Comparison of ENCODE assay signal across 8 cellular contexts in genomic region chr3:150603090-150603887, GRCh38. TPM values are rescaled to one million over a fixed set of nuclear protein-coding genes. Genes with fewer than 3 reads are reported as not detected.
DNase-seq lines count a peak whose midpoint lies in the region; TF ChIP-seq lines count a peak whose summit lies in the region.

SELENOT (plus strand) TSS chr3:150603321; CDS start chr3:150603363, 42 bp downstream.

- peak; percentile 15 for TF ChIP-seq CTCF in GM06990 (IDR thresholded peaks at IDR 0.05; ENCODE audit: insufficient read depth, low read length, poor library complexity, severe bottlenecking)
- TF ChIP-seq CTCF in HFFc6 (IDR thresholded peaks at IDR 0.05) = peak; percentile 67
- TF ChIP-seq CTCF in SK-N-SH (IDR thresholded peaks at IDR 0.05) = peak; percentile 46

- WGBS in SK-N-SH (ENCODE audit: low lambda C conversion rate) = 2% methylated on average over 29 of the region's 64 CpGs

- CTCF ChIA-PET in SK-N-SH (lab: Yijun Ruan, JAX) = interaction anchor here (0.6 to 1.1 kb wide), 2 partner anchors 10 to 181 kb away, joined by 3 to 4 read pairs; no protein-coding TSS in a partner anchor

- H3K79me2 ChIP-seq in SK-N-SH (ENCODE audit: insufficient read depth) = peaks cover 83% of the 10 kb centered on the region

- peaks cover 34% of the 10 kb centered on the region for H3F3A ChIP-seq in SK-N-SH (replicated peaks; ENCODE audit: insufficient read depth)

- no peaks in the 10 kb centered on the region for H3K27me3 ChIP-seq in GM06990 (replicated peaks; ENCODE audit: control insufficient read depth, insufficient read depth, low read length)
- no peaks in the 10 kb centered on the region for H3K27me3 ChIP-seq in SK-N-SH (ENCODE audit: insufficient read depth)

- H3K9me3 ChIP-seq in SK-N-SH = 0 out of 2 replicates have a peak, but pooled peaks cover 3% of the 10 kb centered on the region

- no peaks in the 10 kb centered on the region for H3K9me3 Mint-ChIP-seq in HFFc6

- H3K4me3 Mint-ChIP-seq in HFFc6 = peak within 1 kb of the TSS; percentile 94

- H3K4me3 ChIP-seq in GM06990 (replicated peaks; ENCODE audit: low read depth, low read length) = peak within 1 kb of the TSS; percentile 89
- H3K4me3 ChIP-seq in SK-N-SH (ENCODE audit: low read depth in 2 of 2, low read length in 1 of 2) = peak within 1 kb of the TSS; percentile 80 to 85

- H3K4me1 Mint-ChIP-seq in HFFc6 (ENCODE audit: low read depth) = peaks cover 70% of the 10 kb centered on the region

- H3K9ac ChIP-seq in SK-N-SH = peak within 1 kb of the TSS; percentile 92

- POLR2A ChIA-PET in SK-N-SH (lab: Yijun Ruan, JAX) = interaction anchor here (0.5 to 1.9 kb wide), 12 partner anchors 10 to 1816 kb away, joined by 3 to 14 read pairs (median 4); partner anchors contain the start of genes EIF2A, ERICH6 and SERP1

- H3K4me1 ChIP-seq in SK-N-SH (ENCODE audit: control insufficient read depth in 1 of 2, insufficient read depth in 2 of 2, low read depth in 1 of 2, low read length in 1 of 2) = peaks cover 2 to 34% of the 10 kb centered on the region in 2 experiments

- no peaks in the 10 kb centered on the region; the same call in 1 of the 2 replicates for H3K27me3 Mint-ChIP-seq in HFFc6 (ENCODE audit: insufficient read depth)

- no peaks in the 10 kb centered on the region for H3K9me2 ChIP-seq in SK-N-SH

- H3K27ac Mint-ChIP-seq in HFFc6 = peak within 1 kb of the TSS; percentile 97

- peak within 1 kb of the TSS; percentile 90 to 96 for H3K27ac ChIP-seq in SK-N-SH (ENCODE audit: low read depth in 2 of 2, low read length in 1 of 2)
- peak within 1 kb of the TSS; percentile 74 for H3K27ac ChIP-seq in temporal lobe (ENCODE audit: low read depth, low read length)

- H3K36me3 ChIP-seq in GM06990 (ENCODE audit: control insufficient read depth, insufficient read depth, low read length) (no peaks in the 10 kb centered on the region), SK-N-SH (replicated peaks in 1 of 2; ENCODE audit: control insufficient read depth in 1 of 2, insufficient read depth in 2 of 2, low read length in 1 of 2) (peaks cover 0 to 18% of the 10 kb centered on the region in 2 experiments)

- no peak for TF ChIP-seq RAD21 in SK-N-SH (IDR thresholded peaks at IDR 0.05; ENCODE audit: low read length)

- H2AFZ ChIP-seq in SK-N-SH (ENCODE audit: low read depth) = peak within 1 kb of the TSS; percentile 85; the same call in 1 of the 2 replicates

- H3K36me3 Mint-ChIP-seq in HFFc6 (ENCODE audit: low read depth) = peaks cover 22% of the 10 kb centered on the region

- DNase-seq in GM06990 (ENCODE audit: extremely low read depth, insufficient read length) = peak; percentile 100
- DNase-seq in HFFc6 = peak; percentile 96
- DNase-seq in NCI-H1048 (lab: John Stamatoyannopoulos, UW) = peak; percentile 81
- DNase-seq in SK-N-SH = peak; percentile 97
- DNase-seq in activated naive CD4-positive, alpha-beta T cell treated with anti-CD3 and anti-CD28 coated beads, Interleukin-2, amount 50 U/mL, for 16 hours = peak; percentile 90
- peak; percentile 93 for DNase-seq in globus pallidus (ENCODE audit: low spot score)
- peak; percentile 92 for DNase-seq in occipital lobe (lab: John Stamatoyannopoulos, UW)

- peak within 1 kb of the TSS; percentile 88 for H3K4me2 ChIP-seq in SK-N-SH

- peaks cover 6% of the 10 kb centered on the region for H4K20me1 ChIP-seq in SK-N-SH (ENCODE audit: insufficient read depth)

- no peak for TF ChIP-seq EP300 in SK-N-SH (IDR thresholded peaks at IDR 0.05; ENCODE audit: borderline replicate concordance in 1 of 2, low read depth in 1 of 2, low read length in 1 of 2)

TF ChIP-seq in SK-N-SH, 30 proteins besides CTCF, POLR2A, EP300 and RAD21 (continues in another document):
- TF ChIP-seq ELF1 (IDR thresholded peaks at IDR 0.05) (0 out of 2 replicates have a peak, but pooled peaks have one; percentile 32), FOXM1 (IDR thresholded peaks at IDR 0.05; ENCODE audit: low read depth) (peak; percentile 58; the same call in 1 of the 2 replicates), FOXJ3 (CRISPR knock-in tag; IDR thresholded peaks at IDR 0.05) (no peak), JUND (IDR thresholded peaks at IDR 0.05) (0 out of 2 replicates have a peak, but pooled peaks have one; percentile 7), REST (IDR thresholded peaks at IDR 0.05; ENCODE audit: low read depth, low read length) (peak; percentile 37; the same call in 1 of the 2 replicates), YY1 (IDR thresholded peaks at IDR 0.05; ENCODE audit: low read depth) (peak; percentile 86), RCOR1 (IDR thresholded peaks at IDR 0.05; ENCODE audit: low read length) (0 out of 2 replicates have a peak, but pooled peaks have one; percentile 23), CHD2 (IDR thresholded peaks at IDR 0.05; ENCODE audit: low read length, partially characterized antibody) (peak; percentile 76), MEF2A (IDR thresholded peaks at IDR 0.05; ENCODE audit: borderline replicate concordance, low read depth) (no peak), PBX3 (IDR thresholded peaks at IDR 0.05) (no peak), IRF3 (IDR thresholded peaks at IDR 0.05; ENCODE audit: low read depth, low read length) (no peak), NRF1 (IDR thresholded peaks at IDR 0.05; ENCODE audit: low read depth, low read length) (peak; percentile 95), TAF1 (IDR thresholded peaks at IDR 0.05; ENCODE audit: borderline replicate concordance, low read depth, low read length) (peak; percentile 90), POLR2AphosphoS5 (IDR thresholded peaks at IDR 0.05; ENCODE audit: low read depth, low read length) (peak; percentile 99), TCF12 (IDR thresholded peaks at IDR 0.05) (peak; percentile 6; the same call in 1 of the 2 replicates), USF2 (IDR thresholded peaks at IDR 0.05; ENCODE audit: borderline replicate concordance, low read depth, low read length) (no peak)

RNA-seq across cellular contexts. Expression of gene SELENOT, which starts in this region (rescaled TPM):
- total RNA-seq in HFFc6 (2021; fragmentation: NEBNext Ultra II Directional; extraction: Animal tissue kit (Norgen Biotek cat#: 25700)) = 100 to 1,000 TPM; 144 to 189 (median 180) TPM
- polyA plus RNA-seq in SK-N-SH (2012; rRNA removed) = 143 and 247 TPM in 2 replicates
- polyA plus RNA-seq in SK-N-SH (2012; cell fraction: cytosol; rRNA removed) = 180 and 198 TPM in 2 replicates
- polyA plus RNA-seq in SK-N-SH (2012; cell fraction: nucleus; rRNA removed) = 37.8 and 70.8 TPM in 2 replicates
- 103 TPM for total RNA-seq in occipital lobe
- 50.6 TPM for total RNA-seq in temporal lobe

Comparison
In these comparisons a context has a peak if more than half of its experiments do, and no peak if none do; other contexts are left out.
1. Peak in every context shown above with its lines: DNase-seq, H3K4me3 ChIP-seq and H3K27ac ChIP-seq.
2. CTCF ChIP-seq: peak in every context shown above with its lines; median percentile 67 in HFFc6; 46 in SK-N-SH; 15 in GM06990.